Comparison of ENCODE assay signal across 9 cellular contexts in genomic region chr22:19719488-19720021, GRCh38. TPM values are rescaled to one million over a fixed set of nuclear protein-coding genes. Genes with fewer than 3 reads are reported as not detected.
DNase-seq lines count a peak whose midpoint lies in the region; ATAC-seq and TF ChIP-seq lines count a peak whose summit lies in the region.
"Had no signal": no experiment of that assay in that cellular context is flagged by ENCODE, and none has a peak within 500 bp of the region (broad histone marks: within the 10 kb centered on the region; RNA-seq: fewer than 3 reads in every experiment).

No MANE protein-coding gene starts in this region.

- peak overlapping the region in 1 of 7 donors; percentile 55 for H3K27ac Mint-ChIP-seq in CD4-positive, alpha-beta memory T cell
- H3K27ac Mint-ChIP-seq in effector memory CD8-positive, alpha-beta T cell: no peak overlapping the region

- H3K9me3 Mint-ChIP-seq in CD4-positive, alpha-beta memory T cell: peaks cover 0 to 2% (median 0%) of the 10 kb centered on the region in 8 donors
- no peaks in the 10 kb centered on the region for H3K9me3 Mint-ChIP-seq in effector memory CD8-positive, alpha-beta T cell

- no peaks in the 10 kb centered on the region for H3K9me2 ChIP-seq in Loucy (replicated peaks; ENCODE audit: low read depth, low read length)

- POLR2A ChIA-PET in CD4-positive, alpha-beta memory T cell (lab: Charles Lee; ENCODE audit: partially characterized antibody): no interaction called here

- H3K9me3 ChIP-seq in CD4-positive, alpha-beta memory T cell (ENCODE audit: control insufficient read depth in 1 of 2, low read length in 2 of 2): no peaks in the 10 kb centered on the region
- H3K9me3 ChIP-seq in Loucy (ENCODE audit: insufficient read depth, low read depth, low read length): no peaks in the 10 kb centered on the region
- no peaks in the 10 kb centered on the region for H3K9me3 ChIP-seq in psoas muscle
- H3K9me3 ChIP-seq in gastroesophageal sphincter: no peaks in the 10 kb centered on the region

- CTCF ChIA-PET in CD4-positive, alpha-beta memory T cell (lab: Charles Lee; ENCODE audit: partially characterized antibody): interaction anchor here (1.1 kb wide), 1 partner anchor 39 kb away, joined by 3 read pairs; no protein-coding TSS in a partner anchor

- DNase-seq in CD4-positive, alpha-beta memory T cell: peak in 1 of 5 donors; percentile 42
- DNase-seq in effector memory CD8-positive, alpha-beta T cell: no peak
- DNase-seq in psoas muscle (no peak), DMS153 (lab: John Stamatoyannopoulos, UW) (no peak), foreskin melanocyte (no peak)
- DNase-seq: T1000 had no signal

- H3K4me3 ChIP-seq in CD4-positive, alpha-beta memory T cell (ENCODE audit: low read length in 2 of 2): no peak overlapping the region
- H3K4me3 ChIP-seq in Loucy (ENCODE audit: low read length, poor library complexity, severe bottlenecking): peak overlapping the region; percentile 79
- H3K4me3 ChIP-seq in psoas muscle: peak overlapping the region; percentile 67
- peak overlapping the region in 1 of 2 donors; percentile 76 for H3K4me3 ChIP-seq in gastroesophageal sphincter

- intact Hi-C loops in CD4-positive, alpha-beta memory T cell (cut with micrococcal nuclease): loop anchor here (2.0 kb wide), 1 partner anchor 541 kb away; the partner anchor contains the start of gene SLC25A1
- intact Hi-C loops in psoas muscle (cut with DNase I): loop anchor here in 1 of 2 donors (2.0 kb wide), 1 partner anchor 41 kb away; no protein-coding TSS in a partner anchor

- peaks cover 20% of the 10 kb centered on the region for H3K27me3 ChIP-seq in CD4-positive, alpha-beta memory T cell (ENCODE audit: insufficient read depth, low read length)
- no peaks in the 10 kb centered on the region for H3K27me3 ChIP-seq in Loucy (ENCODE audit: insufficient read depth, low read length, poor library complexity, severe bottlenecking)
- H3K27me3 ChIP-seq in psoas muscle (ENCODE audit: insufficient read depth in 3 of 3, low read length in 2 of 3): peaks cover 0 to 33% (median 10%) of the 10 kb centered on the region in 3 donors
- H3K27me3 ChIP-seq in gastroesophageal sphincter: peaks cover 59% of the 10 kb centered on the region

- no peak for TF ChIP-seq EP300 in gastroesophageal sphincter (IDR thresholded peaks at IDR 0.05)

- no peak overlapping the region for H3K27ac ChIP-seq in CD4-positive, alpha-beta memory T cell (ENCODE audit: low read depth, low read length)
- H3K27ac ChIP-seq in psoas muscle: peak overlapping the region; percentile 15
- peak overlapping the region in 2 of 4 donors; percentile 58 to 77 for H3K27ac ChIP-seq in gastroesophageal sphincter
- H3K27ac ChIP-seq: HL-60 had no signal

- H3K36me3 ChIP-seq in CD4-positive, alpha-beta memory T cell (ENCODE audit: insufficient read depth, low read length): no peaks in the 10 kb centered on the region
- H3K36me3 ChIP-seq in Loucy (ENCODE audit: insufficient read depth, low read length) (no peaks in the 10 kb centered on the region), psoas muscle (ENCODE audit: insufficient read depth in 1 of 2, low read depth in 1 of 2) (no peaks in the 10 kb centered on the region), gastroesophageal sphincter (peaks cover 0 to 34% of the 10 kb centered on the region in 2 donors)

- no peak for ATAC-seq in effector memory CD8-positive, alpha-beta T cell (replicated peaks)
- ATAC-seq in psoas muscle: no peak
- ATAC-seq in gastroesophageal sphincter: no peak

- peaks cover 5 to 37% (median 13%) of the 10 kb centered on the region in 4 donors for H3K4me1 Mint-ChIP-seq in CD4-positive, alpha-beta memory T cell
- peaks cover 0 to 11% of the 10 kb centered on the region in 2 donors for H3K4me1 Mint-ChIP-seq in effector memory CD8-positive, alpha-beta T cell (ENCODE audit: low read depth in 2 of 2)

- H3K27me3 Mint-ChIP-seq in CD4-positive, alpha-beta memory T cell: peaks cover 20 to 32% of the 10 kb centered on the region in 2 donors
- H3K27me3 Mint-ChIP-seq in effector memory CD8-positive, alpha-beta T cell: peaks cover 42 to 65% of the 10 kb centered on the region in 2 donors

- no peak overlapping the region for H3K9ac ChIP-seq in Loucy (ENCODE audit: low read depth, low read length, poor library complexity, severe bottlenecking)

- peak overlapping the region; percentile 55 to 78 (median 72) for H3K4me3 Mint-ChIP-seq in CD4-positive, alpha-beta memory T cell
- H3K4me3 Mint-ChIP-seq in effector memory CD8-positive, alpha-beta T cell: peak overlapping the region; percentile 45 to 69

- H3K4me1 ChIP-seq in CD4-positive, alpha-beta memory T cell (ENCODE audit: insufficient read depth, low read length): peaks cover 30% of the 10 kb centered on the region
- peaks cover 10% of the 10 kb centered on the region for H3K4me1 ChIP-seq in Loucy (ENCODE audit: insufficient read depth, low read length, poor library complexity, severe bottlenecking)
- H3K4me1 ChIP-seq in psoas muscle: peaks cover 5% of the 10 kb centered on the region
- peaks cover 0 to 77% (median 32%) of the 10 kb centered on the region in 3 donors for H3K4me1 ChIP-seq in gastroesophageal sphincter

- TF ChIP-seq POLR2A in gastroesophageal sphincter (IDR thresholded peaks at IDR 0.05): no peak

- H3K79me2 ChIP-seq in Loucy (ENCODE audit: insufficient read depth, low read length): no peaks in the 10 kb centered on the region

- H2AFZ ChIP-seq in Loucy (ENCODE audit: low read length): no peak overlapping the region

- no peak for TF ChIP-seq CTCF in Loucy (conservative IDR thresholded peaks at IDR 0.05; ENCODE audit: low read length)
- no peak for TF ChIP-seq CTCF in psoas muscle (IDR thresholded peaks at IDR 0.05)
- no peak for TF ChIP-seq CTCF in gastroesophageal sphincter (IDR thresholded peaks at IDR 0.05)

- no peaks in the 10 kb centered on the region for H3F3A ChIP-seq in Loucy (ENCODE audit: low read depth)

- peak overlapping the region; percentile 90 for H3K4me2 ChIP-seq in Loucy (ENCODE audit: low read depth, low read length, poor library complexity, severe bottlenecking)

- no peaks in the 10 kb centered on the region for H3K36me3 Mint-ChIP-seq in CD4-positive, alpha-beta memory T cell
- no peaks in the 10 kb centered on the region for H3K36me3 Mint-ChIP-seq in effector memory CD8-positive, alpha-beta T cell (ENCODE audit: insufficient read depth)

- H4K20me1 ChIP-seq in Loucy (ENCODE audit: insufficient read depth, low read length, poor library complexity, severe bottlenecking): no peaks in the 10 kb centered on the region

- 89% methylated on average over 12 of the region's 12 CpGs for WGBS in psoas muscle, 3 donors
- WGBS in gastroesophageal sphincter (ENCODE audit: low coverage in 1 of 2), 2 donors: 44% methylated on average over 2 of the region's 12 CpGs; no CpG with 5 or more reads in 1 of the 2 donors

RNA-seq across cellular contexts. Expression of gene GP1BB, which starts 3.8 kb away (rescaled TPM):
- not detected for total RNA-seq in CD4-positive, alpha-beta memory T cell
- polyA plus RNA-seq in CD4-positive, alpha-beta memory T cell: not detected
- total RNA-seq in psoas muscle: 1 to 10 TPM in 1 of 4 donors, not detected in 3; 1.8 TPM
- under 1 TPM; 0.14 to 0.63 (median 0.53) TPM for polyA plus RNA-seq in psoas muscle
- 10 to 100 TPM in 1 of 4 donors, 1 to 10 TPM in 3; 2.0 to 12.5 (median 5.6) TPM for total RNA-seq in gastroesophageal sphincter

RNA-seq across cellular contexts. Expression of gene SEPTIN5, which starts 5.3 kb away (rescaled TPM):
- not detected for total RNA-seq in CD4-positive, alpha-beta memory T cell
- polyA plus RNA-seq in CD4-positive, alpha-beta memory T cell: not detected
- total RNA-seq in psoas muscle (10 to 100 TPM in 1 of 4 donors, 1 to 10 TPM in 3; 6.0 to 10.9 (median 8.3) TPM), gastroesophageal sphincter (10 to 100 TPM; 21.9 to 51.1 (median 26.4) TPM)
- polyA plus RNA-seq in psoas muscle: 1 to 10 TPM; 3.7 to 7.0 (median 4.8) TPM

RNA-seq across cellular contexts. Expression of gene TBX1, which starts 41.0 kb away (rescaled TPM):
- not detected for total RNA-seq in CD4-positive, alpha-beta memory T cell
- polyA plus RNA-seq in CD4-positive, alpha-beta memory T cell: not detected
- total RNA-seq in psoas muscle (100 to 1,000 TPM in 2 of 4 donors, 10 to 100 TPM in 2; 76.0 to 112 (median 91.8) TPM), gastroesophageal sphincter (1 to 10 TPM in 2 of 4 donors, under 1 TPM in 2; 0.31 to 2.7 (median 1.2) TPM)
- polyA plus RNA-seq in psoas muscle: 10 to 100 TPM; 18.2 to 80.8 (median 63.8) TPM

Comparison
In these comparisons a context has a peak if more than half of its experiments do, and no peak if none do; other contexts are left out.
1. H3K4me3 ChIP-seq: peak in Loucy (single experiment) and psoas muscle (single experiment); none in CD4-positive, alpha-beta memory T cell (0 of 2).
2. RNA of gene SEPTIN5, which starts 5.3 kb away (total RNA-seq): 21.9 to 51.1 TPM in gastroesophageal sphincter and 6.0 to 10.9 TPM in psoas muscle; not detected in CD4-positive, alpha-beta memory T cell; every median in the first group is over 4 times any median in the second.
3. RNA of gene TBX1, which starts 41.0 kb away (total RNA-seq): 76.0 to 112 TPM in psoas muscle; 0.31 to 2.7 TPM in gastroesophageal sphincter and not detected in CD4-positive, alpha-beta memory T cell; every median in the first group is over 10 times any median in the second.